In the genomic region with DNA sequence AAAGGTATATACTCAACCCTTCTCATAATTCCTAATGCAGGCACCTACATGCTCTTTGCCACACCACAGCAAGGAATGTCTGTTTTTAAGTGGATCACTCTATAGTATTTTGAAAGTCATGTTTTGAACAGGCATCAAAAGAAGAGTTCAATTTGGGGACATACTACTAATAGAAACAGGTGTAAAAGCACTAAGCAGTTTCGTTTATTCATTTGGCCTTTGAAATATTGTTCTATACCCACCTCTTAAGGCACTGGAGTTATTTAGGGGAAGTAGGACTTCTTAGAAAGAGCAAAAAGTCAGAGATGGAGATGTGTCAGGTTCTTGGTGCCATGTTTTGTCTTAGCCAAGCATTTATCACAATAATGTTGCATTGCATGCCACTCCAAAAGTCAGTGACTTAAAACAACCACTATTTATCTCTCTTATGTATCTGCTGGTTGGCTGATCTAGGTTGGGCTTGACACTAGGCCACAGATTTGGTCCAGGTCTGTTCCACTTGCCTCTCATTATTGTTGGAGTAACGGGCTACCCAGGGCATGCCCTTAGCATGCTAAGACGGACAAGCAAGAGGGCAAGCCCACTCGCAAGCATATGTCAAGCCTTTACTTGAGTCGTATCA, we compare ENCODE assay signal across 12 cellular contexts.
DNase-seq lines count a peak whose midpoint lies in the region; ATAC-seq, FAIRE-seq and TF ChIP-seq lines count a peak whose summit lies in the region.
"Had no signal": no experiment of that assay in that cellular context is flagged by ENCODE, and none has a peak within 500 bp of the region (broad histone marks: within the 10 kb centered on the region; RNA-seq: fewer than 3 reads in every experiment).

No MANE protein-coding gene starts in this region.

- no peak for TF ChIP-seq CTCF in H1 (IDR thresholded peaks at IDR 0.05; ENCODE audit: control extremely low read depth in 1 of 3, insufficient read depth in 1 of 3, low read depth in 1 of 3, low read length in 3 of 3)
- TF ChIP-seq CTCF in CD4-positive, alpha-beta T cell (IDR thresholded peaks at IDR 0.05), result no peak

- no peak overlapping the region for H3K56ac ChIP-seq in H1 (replicated peaks; ENCODE audit: insufficient read length, low read depth, low read length)

- H3K9me3 Mint-ChIP-seq in CD8-positive, alpha-beta memory T cell, result no peaks in the 10 kb centered on the region
- no peaks in the 10 kb centered on the region for H3K9me3 Mint-ChIP-seq in CD4-positive, alpha-beta T cell

- H3K4me3 Mint-ChIP-seq in CD8-positive, alpha-beta memory T cell, result no peak overlapping the region
- no peak overlapping the region for H3K4me3 Mint-ChIP-seq in CD4-positive, alpha-beta T cell

- H3K36me3 ChIP-seq in H1 (ENCODE audit: control insufficient read depth in 2 of 4, insufficient read depth in 4 of 4, low read length in 3 of 4), result no peaks in the 10 kb centered on the region; a peak in 1 of 8 replicates
- no peaks in the 10 kb centered on the region for H3K36me3 ChIP-seq in CD8-positive, alpha-beta memory T cell (ENCODE audit: insufficient read depth, low read length)

- H3K9ac ChIP-seq in H1 (replicated peaks in 1 of 4; ENCODE audit: extremely low read depth in 1 of 4, low read depth in 3 of 4, low read length in 3 of 4), result no peak overlapping the region

- no peak overlapping the region for H2AK5ac ChIP-seq in H1 (ENCODE audit: low read depth, low read length)

- no peaks in the 10 kb centered on the region for H3K27me3 ChIP-seq in H1 (replicated peaks in 1 of 4; ENCODE audit: control insufficient read depth in 3 of 4, extremely low read depth in 1 of 4, insufficient read depth in 3 of 4, low read length in 3 of 4)
- H3K27me3 ChIP-seq in CD8-positive, alpha-beta memory T cell (ENCODE audit: insufficient read depth, low read length, poor library complexity, severe bottlenecking), result no peaks in the 10 kb centered on the region
- no peaks in the 10 kb centered on the region for H3K27me3 ChIP-seq in CD4-positive, alpha-beta T cell (ENCODE audit: control insufficient read depth, insufficient read depth, low read length)

- no peak for TF ChIP-seq RAD21 in H1 (IDR thresholded peaks at IDR 0.05 in 1 of 2, conservative IDR thresholded peaks at IDR 0.05 in 1 of 2; ENCODE audit: low read depth in 2 of 2, low read length in 2 of 2)

- peak overlapping the region in 1 of 8 donors; percentile 5 for H3K27ac Mint-ChIP-seq in CD8-positive, alpha-beta memory T cell
- H3K27ac Mint-ChIP-seq in CD4-positive, alpha-beta T cell, result no peak overlapping the region

- H2BK120ac ChIP-seq in H1 (replicated peaks; ENCODE audit: low read depth, low read length), result no peak overlapping the region

- no peak overlapping the region for H2BK15ac ChIP-seq in H1 (ENCODE audit: low read length)

- ATAC-seq in GM18520 (IDR thresholded peaks at IDR 0.05; ENCODE audit: unreplicated experiment) (peak; percentile 51), GM21576 (IDR thresholded peaks at IDR 0.05; ENCODE audit: unreplicated experiment) (peak; percentile 54), HG03280 (IDR thresholded peaks at IDR 0.05; ENCODE audit: unreplicated experiment) (peak; percentile 58)
- ATAC-seq in CD4-positive, alpha-beta T cell (ENCODE audit: poor library complexity), result no peak

- no peaks in the 10 kb centered on the region for H3K4me1 ChIP-seq in H1 (replicated peaks in 1 of 4; ENCODE audit: control insufficient read depth in 3 of 4, insufficient read depth in 4 of 4, low read length in 3 of 4)
- peaks cover 7% of the 10 kb centered on the region for H3K4me1 ChIP-seq in CD8-positive, alpha-beta memory T cell (ENCODE audit: insufficient read depth, low read length)

- no peak overlapping the region for H2BK5ac ChIP-seq in H1 (ENCODE audit: low read depth, low read length)

- CTCF ChIA-PET in H1 (lab: Charles Lee; ENCODE audit: partially characterized antibody), result interaction anchor here (1.2 to 5.6 kb wide), 2 partner anchors 96 to 259 kb away, joined by 3 to 87 read pairs; partner anchors contain the start of gene APOBEC4
- CTCF ChIA-PET in CD8-positive, alpha-beta memory T cell (lab: Charles Lee), result no interaction called here
- CTCF ChIA-PET in CD4-positive, alpha-beta T cell (lab: Charles Lee), result no interaction called here

- no peaks in the 10 kb centered on the region for H4K20me1 ChIP-seq in H1 (replicated peaks in 1 of 2; ENCODE audit: control insufficient read depth in 1 of 2, insufficient read depth in 2 of 2, low read length in 2 of 2)

- H3K18ac ChIP-seq in H1 (ENCODE audit: extremely low read depth, low read length), result no peak overlapping the region

- POLR2A ChIA-PET in H1 (lab: Charles Lee; ENCODE audit: partially characterized antibody), result no interaction called here
- POLR2A ChIA-PET in CD8-positive, alpha-beta memory T cell (lab: Charles Lee), result no interaction called here
- POLR2A ChIA-PET in CD4-positive, alpha-beta T cell (lab: Charles Lee), result no interaction called here

- WGBS in H1 (ENCODE audit: extremely low coverage in 1 of 2, insufficient coverage in 1 of 2, insufficient read length in 1 of 2, insufficient replicate concordance in 2 of 2, low coverage in 1 of 2, low lambda C conversion rate in 2 of 2, missing lambda C conversion rate in 1 of 2), 2 experiments, result 87% methylated on average over 5 of the region's 5 CpGs; no CpG with 5 or more reads in 1 of the 2 experiments

- H3K36me3 Mint-ChIP-seq in CD8-positive, alpha-beta memory T cell, result peaks cover 0 to 6% (median under 1%) of the 10 kb centered on the region in 3 donors
- H3K36me3 Mint-ChIP-seq in CD4-positive, alpha-beta T cell (ENCODE audit: low read depth), result peaks cover 15% of the 10 kb centered on the region

- H3K27ac ChIP-seq in H1 (ENCODE audit: low read depth, low read length), result no peak overlapping the region
- no peak overlapping the region for H3K27ac ChIP-seq in CD8-positive, alpha-beta memory T cell (ENCODE audit: low read depth, low read length)
- no peak overlapping the region for H3K27ac ChIP-seq in CD4-positive, alpha-beta T cell (ENCODE audit: low read depth, low read length)

- peak overlapping the region; percentile 39 for H3K4ac ChIP-seq in H1 (replicated peaks; ENCODE audit: insufficient read length, low read depth, low read length)

- H3K4me2 ChIP-seq in H1 (ENCODE audit: insufficient read depth in 1 of 2, low read depth in 2 of 2, low read length in 2 of 2), result no peak overlapping the region

- H3K4me1 Mint-ChIP-seq in CD8-positive, alpha-beta memory T cell, result peaks cover 11 to 13% (median 11%) of the 10 kb centered on the region in 3 donors
- peaks cover 11% of the 10 kb centered on the region for H3K4me1 Mint-ChIP-seq in CD4-positive, alpha-beta T cell (ENCODE audit: low read depth)

- H2BK12ac ChIP-seq in H1 (ENCODE audit: low read depth, low read length), result no peak overlapping the region

- H2AFZ ChIP-seq in H1 (ENCODE audit: low read length), result no peak overlapping the region

- no peak overlapping the region for H3K4me3 ChIP-seq in H1 (ENCODE audit: extremely low read depth in 1 of 4, insufficient read depth in 2 of 4, low read depth in 3 of 4, low read length in 4 of 4)
- H3K4me3 ChIP-seq in CD8-positive, alpha-beta memory T cell (ENCODE audit: low read length), result no peak overlapping the region
- H3K4me3 ChIP-seq: skin epidermis had no signal

- TF ChIP-seq POLR2A in H1 (IDR thresholded peaks at IDR 0.05; ENCODE audit: control extremely low read depth in 1 of 2, low read depth in 2 of 2, low read length in 2 of 2), result no peak

- no peak overlapping the region for H4K5ac ChIP-seq in H1 (ENCODE audit: insufficient read length, low read depth, low read length)

- H3K9me3 ChIP-seq in H1 (ENCODE audit: insufficient read depth in 2 of 2, low read depth in 1 of 2, low read length in 1 of 2), result no peaks in the 10 kb centered on the region
- H3K9me3 ChIP-seq in CD8-positive, alpha-beta memory T cell (ENCODE audit: low read length), result no peaks in the 10 kb centered on the region
- H3K9me3 ChIP-seq in CD4-positive, alpha-beta T cell (ENCODE audit: control insufficient read depth, low read length), result no peaks in the 10 kb centered on the region

- no peak overlapping the region; the same call in 1 of the 2 replicates for H4K8ac ChIP-seq in H1 (ENCODE audit: extremely low read depth, insufficient read depth, low read length)

- peaks cover 0 to under 1% of the 10 kb centered on the region in 2 donors for H3K27me3 Mint-ChIP-seq in CD8-positive, alpha-beta memory T cell
- H3K27me3 Mint-ChIP-seq in CD4-positive, alpha-beta T cell, result no peaks in the 10 kb centered on the region

- no peak overlapping the region for H4K91ac ChIP-seq in H1 (replicated peaks; ENCODE audit: insufficient read length, low read length)

- no peaks in the 10 kb centered on the region for H3K23me2 ChIP-seq in H1 (ENCODE audit: low read depth, low read length)

- no peak overlapping the region for H3K14ac ChIP-seq in H1 (ENCODE audit: insufficient read length)

- H3K79me1 ChIP-seq in H1 (ENCODE audit: low read depth, low read length), result no peaks in the 10 kb centered on the region

- no peak for DNase-seq in H1 (ENCODE audit: low read depth in 1 of 2, low spot score in 2 of 2)
- no peak for DNase-seq in AML-193 (lab: John Stamatoyannopoulos, UW)
- DNase-seq in CD8-positive, alpha-beta memory T cell, result no peak
- DNase-seq in NCI-H2081 (lab: John Stamatoyannopoulos, UW), result no peak
- no peak for DNase-seq in CD4-positive, alpha-beta T cell
- DNase-seq: hypothalamus had no signal

- TF ChIP-seq EP300 in H1 (IDR thresholded peaks at IDR 0.05; ENCODE audit: borderline replicate concordance in 1 of 2, low read depth in 2 of 2, low read length in 2 of 2), result no peak

- no peak overlapping the region for H3K23ac ChIP-seq in H1 (ENCODE audit: insufficient read length)

- FAIRE-seq in H1 (lab: Jason Lieb, UNC), result no peak
- FAIRE-seq: H54, TTC549 had no signal

- no peak overlapping the region for H2BK20ac ChIP-seq in H1 (ENCODE audit: low read length)

- intact Hi-C loops in CD4-positive, alpha-beta T cell (cut with DNase I, micrococcal nuclease), result loop anchor here in 1 of 2 experiments (10.0 kb wide), 1 partner anchor 228 kb away; no protein-coding TSS in a partner anchor

- no peaks in the 10 kb centered on the region for H3K79me2 ChIP-seq in H1 (ENCODE audit: control insufficient read depth in 1 of 2, insufficient read depth in 2 of 2, low read length in 2 of 2)

TF ChIP-seq in H1, 55 proteins besides CTCF, POLR2A, EP300 and RAD21 (continues in another document):
- TF ChIP-seq RNF2 (IDR thresholded peaks at IDR 0.05; ENCODE audit: borderline replicate concordance, low read depth, low read length, missing control alignments, poor library complexity, severe bottlenecking) (no peak), TBP (IDR thresholded peaks at IDR 0.05; ENCODE audit: low read depth, low read length) (no peak), KDM1A (IDR thresholded peaks at IDR 0.05; ENCODE audit: borderline replicate concordance, low read length) (no peak), CHD2 (IDR thresholded peaks at IDR 0.05; ENCODE audit: low read length) (no peak), NANOG (IDR thresholded peaks at IDR 0.05; ENCODE audit: insufficient read depth, low read depth, low read length, poor library complexity, severe bottlenecking) (no peak), KDM4A (IDR thresholded peaks at IDR 0.05; ENCODE audit: low read depth, low read length, severe bottlenecking) (no peak), SIN3A (conservative IDR thresholded peaks at IDR 0.05 in 1 of 2, IDR thresholded peaks at IDR 0.05 in 1 of 2; ENCODE audit: low read depth in 1 of 2, low read length in 2 of 2) (no peak)
